ENCODE assay signal across 21 cellular contexts in genomic region chr6:35683267-35683666, GRCh38. TPM values are rescaled to one million over a fixed set of nuclear protein-coding genes. Genes with fewer than 3 reads are reported as not detected.
DNase-seq lines count a peak whose midpoint lies in the region; ATAC-seq and TF ChIP-seq lines count a peak whose summit lies in the region.
"Had no signal": no experiment of that assay in that cellular context is flagged by ENCODE, and none has a peak within 500 bp of the region (broad histone marks: within the 10 kb centered on the region; RNA-seq: fewer than 3 reads in every experiment).

No MANE protein-coding gene starts in this region.

- H3K4me3 ChIP-seq in testis: no peak overlapping the region

- DNase-seq in activated naive CD8-positive, alpha-beta T cell treated with anti-CD3 and anti-CD28 coated beads for 36 hours: no peak
- DNase-seq in RWPE1 (ENCODE audit: low spot score) (no peak), erythroblast (lab: John Stamatoyannopoulos, UW) (no peak), testis (no peak), hepatic stellate cell (ENCODE audit: low spot score) (no peak)
- DNase-seq in effector CD4-positive, alpha-beta T cell: no peak
- DNase-seq: AML-193; Calu3; DMS53; IMR-90; Kasumi-1; NCI-H187 treated with DMSO at 0.1 percent for 48 hours; NCI-H446; NCI-H69; NK-92 treated with Interleukin-12 subunit alpha and Interleukin-12 subunit beta, amount 100 ng/mL, for 24 hours; OCI-M1; SIG-M5 had no signal

- no peaks in the 10 kb centered on the region for H3K27me3 Mint-ChIP-seq in activated naive CD8-positive, alpha-beta T cell
- H3K27me3 Mint-ChIP-seq in activated naive CD8-positive, alpha-beta T cell treated with anti-CD3 and anti-CD28 coated beads for 36 hours: no peaks in the 10 kb centered on the region

- H3K27ac ChIP-seq in RWPE1: peak overlapping the region; percentile 67
- peak overlapping the region; percentile 11 to 99 for H3K27ac ChIP-seq in testis

- H3K36me3 Mint-ChIP-seq in activated naive CD8-positive, alpha-beta T cell: peaks cover 3% of the 10 kb centered on the region
- H3K36me3 Mint-ChIP-seq in activated naive CD8-positive, alpha-beta T cell treated with anti-CD3 and anti-CD28 coated beads for 36 hours: peaks cover 38% of the 10 kb centered on the region

- H3K27ac Mint-ChIP-seq in activated naive CD8-positive, alpha-beta T cell: peak overlapping the region; percentile 16
- H3K27ac Mint-ChIP-seq in activated naive CD8-positive, alpha-beta T cell treated with anti-CD3 and anti-CD28 coated beads for 36 hours: no peak overlapping the region

- CTCF ChIA-PET in RWPE1 (lab: Yijun Ruan, JAX): interaction anchor here (0.6 to 0.7 kb wide), 4 partner anchors 20 to 355 kb away, joined by 3 read pairs; no protein-coding TSS in a partner anchor

- no peaks in the 10 kb centered on the region for H3K9me3 Mint-ChIP-seq in activated naive CD8-positive, alpha-beta T cell (ENCODE audit: low read depth)
- H3K9me3 Mint-ChIP-seq in activated naive CD8-positive, alpha-beta T cell treated with anti-CD3 and anti-CD28 coated beads for 36 hours: peaks cover 3% of the 10 kb centered on the region

- POLR2A ChIA-PET in RWPE1 (lab: Yijun Ruan, JAX; ENCODE audit: low non-redundant PET): no interaction called here

- peaks cover 35% of the 10 kb centered on the region for H3K4me1 ChIP-seq in testis

- no peak for ATAC-seq in HG03108 (IDR thresholded peaks at IDR 0.05; ENCODE audit: unreplicated experiment)

- TF ChIP-seq CTCF in RWPE1 (conservative IDR thresholded peaks at IDR 0.05; ENCODE audit: low read depth): no peak
- TF ChIP-seq CTCF in testis (IDR thresholded peaks at IDR 0.05): no peak

- peak; percentile 25 for TF ChIP-seq POLR2A in erythroblast (IDR thresholded peaks at IDR 0.05; ENCODE audit: low read length)
- TF ChIP-seq POLR2A in testis (IDR thresholded peaks at IDR 0.05): no peak

- peaks cover 55% of the 10 kb centered on the region for H3K4me1 Mint-ChIP-seq in activated naive CD8-positive, alpha-beta T cell (ENCODE audit: low read depth)
- H3K4me1 Mint-ChIP-seq in activated naive CD8-positive, alpha-beta T cell treated with anti-CD3 and anti-CD28 coated beads for 36 hours: peaks cover 38% of the 10 kb centered on the region

- H3K27me3 ChIP-seq in testis: no peaks in the 10 kb centered on the region

- intact Hi-C loops in testis (cut with DNase I; ENCODE audit: low total_unique reads): no loop called here

- no peak overlapping the region for H3K4me3 Mint-ChIP-seq in activated naive CD8-positive, alpha-beta T cell
- H3K4me3 Mint-ChIP-seq in activated naive CD8-positive, alpha-beta T cell treated with anti-CD3 and anti-CD28 coated beads for 36 hours: no peak overlapping the region

- H3K9me3 ChIP-seq in testis: no peaks in the 10 kb centered on the region

- peaks cover 4% of the 10 kb centered on the region for H3K36me3 ChIP-seq in testis (ENCODE audit: low read depth, missing control alignments)

RNA-seq across cellular contexts. Expression of gene FKBP5, which starts 5.4 kb away (rescaled TPM):
- 100 to 1,000 TPM; 110 TPM for total RNA-seq in activated naive CD8-positive, alpha-beta T cell treated with anti-CD3 and anti-CD28 coated beads for 36 hours
- 100 to 1,000 TPM; 156 to 185 TPM for total RNA-seq in testis
- polyA plus RNA-seq in testis (ENCODE audit: insufficient read depth, low read depth, low replicate concordance): 86.8 TPM

RNA-seq across cellular contexts. Expression of gene ARMC12, which starts 53.6 kb away (rescaled TPM):
- total RNA-seq in activated naive CD8-positive, alpha-beta T cell treated with anti-CD3 and anti-CD28 coated beads for 36 hours: 1 to 10 TPM; 1.8 to 2.0 TPM
- total RNA-seq in testis: 100 to 1,000 TPM in 1 of 2 donors, 10 to 100 TPM in 1; 46.8 to 104 TPM
- 84.9 TPM for polyA plus RNA-seq in testis (ENCODE audit: insufficient read depth, low read depth, low replicate concordance)
- total RNA-seq: Calu3, HT-29, RPMI7951 had no signal

Comparison
In these comparisons a context has a peak if more than half of its experiments do, and no peak if none do; other contexts are left out.
1. RNA of gene ARMC12, which starts 53.6 kb away (total RNA-seq): 46.8 to 104 TPM in testis; 1.8 to 2.0 TPM in activated naive CD8-positive, alpha-beta T cell treated with anti-CD3 and anti-CD28 coated beads for 36 hours; every median in the first group is over 10 times any median in the second.